Comparison of ENCODE assay signal across 33 cellular contexts in genomic region chrX:26334232-26334631, GRCh38.
A peak's percentile ranks its signal among the peaks of the same experiment; 100 is the strongest.
DNase-seq lines count a peak whose midpoint lies in the region; ATAC-seq, FAIRE-seq and TF ChIP-seq lines count a peak whose summit lies in the region.
"Had no signal": no experiment of that assay in that cellular context is flagged by ENCODE, and none has a peak within 500 bp of the region (broad histone marks: within the 10 kb centered on the region; RNA-seq: fewer than 3 reads in every experiment).

No MANE protein-coding gene starts in this region.

- no peak for TF ChIP-seq EP300 in sigmoid colon (IDR thresholded peaks at IDR 0.05)

- H3K9me3 ChIP-seq in kidney (ENCODE audit: control insufficient read depth in 1 of 2, low read length in 2 of 2) (no peaks in the 10 kb centered on the region), sigmoid colon (peaks cover 0 to 4% (median 0%) of the 10 kb centered on the region in 4 donors), spleen (peaks cover 0 to 14% (median 0%) of the 10 kb centered on the region in 8 donors)
- H3K9me3 ChIP-seq: A549, BE2C, Caco-2 had no signal

- H3K27ac ChIP-seq in kidney (ENCODE audit: low read depth in 2 of 2, low read length in 2 of 2) = no peak overlapping the region
- H3K27ac ChIP-seq in sigmoid colon = no peak overlapping the region
- no peak overlapping the region for H3K27ac ChIP-seq in spleen
- H3K27ac ChIP-seq: 22Rv1; A549; BLaER1; BLaER1 treated with 17β-estradiol and CSF1 and Interleukin-3, amounts not matched to agents 10 nM and 100 nM; C4-2B had no signal

- peak; percentile 35 for DNase-seq in kidney
- peak; percentile 62 for DNase-seq in sigmoid colon
- DNase-seq in spleen = peak; percentile 61
- no peak for DNase-seq in SHP77 treated with DMSO at 0.1 percent for 48 hours (lab: John Stamatoyannopoulos, UW)
- no peak for DNase-seq in NCI-H1048 (lab: John Stamatoyannopoulos, UW)
- DNase-seq: 8988T; ACHN; AML-193; BE2C; C1 segment of cervical spinal cord; Caco-2; Calu3; CD4-positive, alpha-beta memory T cell; CD4-positive, alpha-beta T cell; CD4-positive, CD25-positive, alpha-beta regulatory T cell; CD8-positive, alpha-beta memory T cell; CD8-positive, alpha-beta T cell; COR-L47; DMS 273 treated with DMSO at 0.1 percent for 48 hours; DMS153; DMS53; DMS79; DMS79 treated with DMSO at 0.1 percent for 48 hours; DND-41; EL had no signal

- no peak for TF ChIP-seq CTCF in kidney (IDR thresholded peaks at IDR 0.05; ENCODE audit: borderline replicate concordance, extremely low read depth, insufficient read depth)
- no peak for TF ChIP-seq CTCF in sigmoid colon (IDR thresholded peaks at IDR 0.05)
- no peak for TF ChIP-seq CTCF in spleen (IDR thresholded peaks at IDR 0.05 in 8 of 11, conservative IDR thresholded peaks at IDR 0.05 in 3 of 11)

- FAIRE-seq in kidney (lab: Jason Lieb, UNC) = no peak
- FAIRE-seq: A204.1, D721Med had no signal

- intact Hi-C loops in kidney (cut with DNase I) (no loop called here), sigmoid colon (cut with DNase I) (no loop called here), spleen (cut with DNase I; ENCODE audit: low total_unique reads) (no loop called here)

- H3K4me1 ChIP-seq in kidney (ENCODE audit: control insufficient read depth in 1 of 2, insufficient read depth in 1 of 2, low read depth in 1 of 2, low read length in 2 of 2) (no peaks in the 10 kb centered on the region), sigmoid colon (no peaks in the 10 kb centered on the region), spleen (no peaks in the 10 kb centered on the region)
- H3K4me1 ChIP-seq: A549; BE2C; BLaER1; BLaER1 treated with 17β-estradiol and CSF1 and Interleukin-3, amounts not matched to agents 10 nM and 100 nM; Caco-2 had no signal

- H3K4me3 ChIP-seq in kidney (ENCODE audit: low read length in 2 of 2) = no peak overlapping the region
- no peak overlapping the region for H3K4me3 ChIP-seq in sigmoid colon
- H3K4me3 ChIP-seq in spleen = no peak overlapping the region
- H3K4me3 ChIP-seq: A549; BLaER1; BLaER1 treated with 17β-estradiol and CSF1 and Interleukin-3, amounts not matched to agents 10 nM and 100 nM had no signal

- no peak overlapping the region for H3K9ac ChIP-seq in kidney (ENCODE audit: low read length in 2 of 2)
- H3K9ac ChIP-seq: BLaER1; BLaER1 treated with 17β-estradiol and CSF1 and Interleukin-3, amounts not matched to agents 10 nM and 100 nM had no signal

- no peaks in the 10 kb centered on the region for H3K27me3 ChIP-seq in sigmoid colon
- no peaks in the 10 kb centered on the region for H3K27me3 ChIP-seq in spleen (replicated peaks in 1 of 7)
- H3K27me3 ChIP-seq: BE2C had no signal

- WGBS in sigmoid colon, 2 donors = 76 to 89% methylated on average over 8 of the region's 8 CpGs
- WGBS in spleen, 5 donors = 74 to 95% (median 84%) methylated on average over 6 to 8 of the region's 8 CpGs; no CpG with 5 or more reads in 1 of the 5 donors

- TF ChIP-seq POLR2A in sigmoid colon (IDR thresholded peaks at IDR 0.05) (no peak), spleen (IDR thresholded peaks at IDR 0.05) (no peak)

- ATAC-seq in HG02610 (IDR thresholded peaks at IDR 0.05; ENCODE audit: unreplicated experiment) = no peak
- ATAC-seq: A549; CD8-positive, alpha-beta T cell had no signal

- H3K36me3 ChIP-seq in kidney (ENCODE audit: control insufficient read depth in 1 of 2, insufficient read depth in 2 of 2, low read length in 2 of 2) = no peaks in the 10 kb centered on the region
- no peaks in the 10 kb centered on the region for H3K36me3 ChIP-seq in sigmoid colon
- H3K36me3 ChIP-seq in spleen = no peaks in the 10 kb centered on the region
- H3K36me3 ChIP-seq: BE2C; BLaER1; BLaER1 treated with 17β-estradiol and CSF1 and Interleukin-3, amounts not matched to agents 10 nM and 100 nM had no signal

Comparison
In these comparisons a context has a peak if more than half of its experiments do, and no peak if none do; other contexts are left out.
1. DNase-seq: peak in kidney (single experiment), sigmoid colon (single experiment) and spleen (single experiment); none in SHP77 treated with DMSO at 0.1 percent for 48 hours (single experiment) and NCI-H1048 (single experiment).